25 cellular contexts compared by ENCODE assay signal in the genomic region with DNA sequence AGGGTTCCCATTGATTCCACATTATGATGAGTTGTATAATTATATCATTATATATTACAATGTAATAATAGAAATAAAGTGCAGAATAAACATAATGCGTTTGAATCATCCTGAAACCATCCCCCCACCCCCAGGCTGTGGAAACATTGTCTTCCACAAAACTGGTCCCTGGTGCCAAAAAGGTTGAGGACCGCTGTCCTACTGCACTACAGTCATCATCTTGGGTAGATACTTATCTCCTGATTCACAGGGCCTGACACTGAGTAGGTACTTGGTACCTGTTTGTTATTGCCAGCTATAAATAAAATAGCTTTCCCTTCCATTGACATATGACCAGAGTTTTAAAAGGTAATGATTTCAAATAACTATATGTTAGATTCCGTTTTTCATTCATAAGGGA.
"Had no signal": no experiment of that assay in that cellular context is flagged by ENCODE, and none has a peak within 500 bp of the region (broad histone marks: within the 10 kb centered on the region; RNA-seq: fewer than 3 reads in every experiment).

No MANE protein-coding gene starts in this region.

- H3K27ac Mint-ChIP-seq: progenitor cell of endocrine pancreas had no signal

- H3K4me3 Mint-ChIP-seq: memory B cell; natural killer cell treated with Interleukin-12 subunit alpha and Interleukin-12 subunit beta and Interleukin-15 and Interleukin-18, amount 100 ng/mL, for 72 hours; stimulated activated naive B cell treated with anti-CD40 and anti-IgM and Interleukin-4, amounts not matched to agents 10 μg/mL and 1 μg/mL and 100 μg/mL, for 72 hours had no signal

- H3K27ac ChIP-seq: ovary, right atrium auricular region, right lobe of liver, testis, transverse colon, vagina had no signal

- H3K4me3 ChIP-seq: left ventricle myocardium inferior, lung, mucosa of descending colon, ovary, right atrium auricular region, right lobe of liver, smooth muscle cell, stomach, testis, thyroid gland, transverse colon, upper lobe of left lung, vagina had no signal

- H3K36me3 ChIP-seq: ovary had no signal

- H3K4me2 ChIP-seq: smooth muscle cell had no signal

- H3K4me1 ChIP-seq: right lobe of liver, testis had no signal

- DNase-seq: islet precursor cell; left ventricle myocardium inferior; midbrain; mucosa of descending colon; naive thymus-derived CD4-positive, alpha-beta T cell; ovary; right lobe of liver; stimulated activated CD4-positive, alpha-beta T cell treated with anti-CD3 and anti-CD28 coated beads, Interleukin-1b, Interleukin-23, amount 100 ng/mL, for 48 hours; stimulated activated CD4-positive, alpha-beta T cell treated with anti-CD3 and anti-CD28 coated beads, Interleukin-2, amount 100 ng/mL, for 48 hours; stimulated activated CD4-positive, alpha-beta T cell treated with anti-CD3 and anti-CD28 coated beads, Interleukin-4, amount 100 ng/mL, for 4 hours; stimulated activated CD8-positive, alpha-beta memory T cell treated with anti-CD3 and anti-CD28 coated beads, Interleukin-4, amount 100 ng/mL, for 48 hours; stimulated activated naive B cell treated with anti-CD40 and anti-IgM and Interleukin-4, amounts not matched to agents 10 μg/mL and 1 μg/mL and 100 μg/mL, for 72 hours; stimulated activated naive CD8-positive, alpha-beta T cell treated with anti-CD3 and anti-CD28 coated beads, Interleukin-15, Interleukin-2, amounts not matched to agents 100 U/mL and 50 U/mL, for 24 hours; stomach; testis; thyroid gland; transverse colon; upper lobe of left lung had no signal

- H3K9me3 ChIP-seq: left ventricle myocardium inferior, mucosa of descending colon, ovary, right atrium auricular region, right lobe of liver, stomach, testis, thyroid gland, transverse colon, upper lobe of left lung, vagina had no signal

- H3K27me3 ChIP-seq: ovary, right atrium auricular region, right lobe of liver, stomach, testis, thyroid gland, transverse colon, upper lobe of left lung, vagina had no signal

- H3K9me3 Mint-ChIP-seq: memory B cell; natural killer cell treated with Interleukin-12 subunit alpha and Interleukin-12 subunit beta and Interleukin-15 and Interleukin-18, amount 100 ng/mL, for 72 hours; stimulated activated naive B cell treated with anti-CD40 and anti-IgM and Interleukin-4, amounts not matched to agents 10 μg/mL and 1 μg/mL and 100 μg/mL, for 72 hours had no signal

- H3K27me3 Mint-ChIP-seq: memory B cell; naive thymus-derived CD4-positive, alpha-beta T cell; natural killer cell treated with Interleukin-12 subunit alpha and Interleukin-12 subunit beta and Interleukin-15 and Interleukin-18, amount 100 ng/mL, for 72 hours; progenitor cell of endocrine pancreas; stimulated activated naive B cell treated with anti-CD40 and anti-IgM and Interleukin-4, amounts not matched to agents 10 μg/mL and 1 μg/mL and 100 μg/mL, for 72 hours had no signal

- ATAC-seq: mucosa of descending colon; naive thymus-derived CD4-positive, alpha-beta T cell; natural killer cell treated with Interleukin-12 subunit alpha and Interleukin-12 subunit beta and Interleukin-15 and Interleukin-18, amount 100 ng/mL, for 72 hours; right lobe of liver; stimulated activated naive B cell treated with anti-CD40 and anti-IgM and Interleukin-4, amounts not matched to agents 10 μg/mL and 1 μg/mL and 100 μg/mL, for 72 hours; stimulated activated naive CD8-positive, alpha-beta T cell treated with anti-CD3 and anti-CD28 coated beads, Interleukin-15, Interleukin-2, amounts not matched to agents 100 U/mL and 50 U/mL, for 24 hours had no signal
